Comparison of ENCODE assay signal across 1 cellular context in the genomic region with DNA sequence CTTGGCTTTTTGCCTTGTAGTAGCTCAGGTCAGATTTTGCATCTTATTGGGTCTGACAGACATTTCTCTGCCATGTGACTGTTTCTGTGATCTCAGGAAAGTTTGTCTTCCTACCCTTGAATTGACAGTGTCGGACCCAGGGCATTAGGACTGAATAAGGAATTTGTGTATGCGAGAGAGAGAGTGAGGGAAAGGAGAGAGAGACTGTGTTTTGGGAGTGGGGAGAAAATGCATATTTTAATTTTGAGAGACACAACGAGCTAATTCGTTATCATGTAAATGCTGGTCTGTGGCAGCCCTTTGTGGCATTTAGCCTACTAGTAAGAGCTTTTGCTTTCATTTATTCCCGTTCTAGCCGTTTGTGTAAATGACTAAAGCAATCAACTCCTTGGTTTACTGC.
TF ChIP-seq lines count a peak whose summit lies in the region.

No MANE protein-coding gene starts in this region.

TF ChIP-seq in H1, 55 proteins besides CTCF, POLR2A, EP300 and RAD21 (continued from another document):
- TF ChIP-seq, protein P1, sequence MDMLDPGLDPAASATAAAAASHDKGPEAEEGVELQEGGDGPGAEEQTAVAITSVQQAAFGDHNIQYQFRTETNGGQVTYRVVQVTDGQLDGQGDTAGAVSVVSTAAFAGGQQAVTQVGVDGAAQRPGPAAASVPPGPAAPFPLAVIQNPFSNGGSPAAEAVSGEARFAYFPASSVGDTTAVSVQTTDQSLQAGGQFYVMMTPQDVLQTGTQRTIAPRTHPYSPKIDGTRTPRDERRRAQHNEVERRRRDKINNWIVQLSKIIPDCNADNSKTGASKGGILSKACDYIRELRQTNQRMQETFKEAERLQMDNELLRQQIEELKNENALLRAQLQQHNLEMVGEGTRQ (IDR thresholded peaks at IDR 0.05; ENCODE audit: low read length): no peak
- TF ChIP-seq KDM4A (IDR thresholded peaks at IDR 0.05; ENCODE audit: low read depth, low read length, severe bottlenecking): no peak
- TF ChIP-seq TAF1 (IDR thresholded peaks at IDR 0.05; ENCODE audit: low read depth, low read length): no peak
- TF ChIP-seq GTF2F1 (IDR thresholded peaks at IDR 0.05; ENCODE audit: borderline replicate concordance, low read depth, low read length): no peak
- no peak for TF ChIP-seq TEAD4 (IDR thresholded peaks at IDR 0.05; ENCODE audit: low read depth, low read length)
- no peak for TF ChIP-seq JUND (IDR thresholded peaks at IDR 0.05; ENCODE audit: low read length)
- TF ChIP-seq CREB1 (IDR thresholded peaks at IDR 0.05): no peak
- TF ChIP-seq TCF12 (IDR thresholded peaks at IDR 0.05; ENCODE audit: low read depth, low read length): no peak
